31 cellular contexts compared by ENCODE assay signal in the genomic region with DNA sequence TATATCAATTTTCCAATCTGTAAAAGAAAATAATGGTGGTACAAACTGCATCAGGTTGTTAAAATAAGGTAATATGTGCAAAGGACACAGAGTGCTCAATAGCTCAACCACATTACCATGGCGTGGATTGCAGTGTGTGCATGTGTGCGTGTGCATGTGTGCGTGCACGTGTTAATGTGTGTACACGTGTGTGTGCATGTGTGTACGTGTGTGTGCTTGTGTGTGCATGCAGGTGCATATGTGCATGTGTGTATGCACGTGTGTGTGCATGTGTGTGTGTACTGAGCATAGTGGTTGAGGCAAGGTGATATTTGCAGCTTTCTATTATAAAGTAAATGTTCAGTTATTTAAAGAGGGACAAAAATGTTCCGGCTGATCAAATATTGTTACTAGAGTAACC.
"Had no signal": no experiment of that assay in that cellular context is flagged by ENCODE, and none has a peak within 500 bp of the region (broad histone marks: within the 10 kb centered on the region; RNA-seq: fewer than 3 reads in every experiment).

No MANE protein-coding gene starts in this region.

- H3K4me1 ChIP-seq: adrenal gland, body of pancreas, breast epithelium had no signal

- H3K4me3 ChIP-seq: adrenal gland, body of pancreas, breast epithelium had no signal

- DNase-seq: activated B cell treated with CpG ODN at 0.5 μM for 24 hours; activated CD4-positive, alpha-beta memory T cell treated with anti-CD3 and anti-CD28 coated beads for 36 hours; activated CD4-positive, alpha-beta T cell treated with anti-CD3 and anti-CD28 coated beads for 4 hours; activated CD4-positive, alpha-beta T cell treated with anti-CD3 and anti-CD28 coated beads, Interleukin-2, amount 10 ng/mL, durations not matched to agents 24 days and 14 days; activated CD4-positive, alpha-beta T cell treated with anti-CD3 and anti-CD28 coated beads, Interleukin-2, amount 50 U/mL, for 1 hour; activated CD4-positive, alpha-beta T cell treated with anti-CD3 and anti-CD28 coated beads, Interleukin-2, amount 50 U/mL, for 4 hours; activated CD4-positive, CD25-positive, alpha-beta regulatory T cell treated with anti-CD3 and anti-CD28 coated beads, Interleukin-2, amount 50 U/mL, for 72 hours; activated CD8-positive, alpha-beta memory T cell treated with anti-CD3 and anti-CD28 coated beads, Interleukin-2, amount 50 U/mL, for 4 hours; activated CD8-positive, alpha-beta T cell treated with anti-CD3 and anti-CD28 coated beads for 36 hours; activated effector memory CD4-positive, alpha-beta T cell treated with anti-CD3 and anti-CD28 coated beads, Interleukin-2, amount 50 U/mL, for 16 hours; activated gamma-delta T cell treated with Interleukin-2 at 50 U/mL for 16 hours; activated naive CD4-positive, alpha-beta T cell; activated naive CD4-positive, alpha-beta T cell treated with anti-CD3 and anti-CD28 coated beads for 36 hours; activated naive CD4-positive, alpha-beta T cell treated with anti-CD3 and anti-CD28 coated beads, Interleukin-2, amount 50 U/mL, for 16 hours; activated naive CD8-positive, alpha-beta T cell treated with anti-CD3 and anti-CD28 coated beads for 36 hours; activated T-cell treated with anti-CD3 and anti-CD28 coated beads for 4 hours; activated T-cell treated with anti-CD3 and anti-CD28 coated beads, Interleukin-2, amount 50 U/mL, for 1 hour; activated T-cell treated with anti-CD3 and anti-CD28 coated beads, Interleukin-2, amount 50 U/mL, for 4 hours; activated T-cell treated with anti-CD3 and anti-CD28 coated beads, Interleukin-2, amount 50 U/mL, for 72 hours; adrenal gland; amniotic stem cell; aorta; body of pancreas; brain microvascular endothelial cell; central memory CD4-positive, alpha-beta T cell; T-cell; T-helper 17 cell had no signal

- H3K27me3 ChIP-seq: adrenal gland, body of pancreas, brain microvascular endothelial cell, breast epithelium had no signal

- H3K27ac ChIP-seq: adrenal gland, body of pancreas, brain microvascular endothelial cell, breast epithelium, VCaP had no signal

- H3K9me3 ChIP-seq: adrenal gland, body of pancreas, breast epithelium had no signal

- H3K36me3 ChIP-seq: adrenal gland, brain microvascular endothelial cell, breast epithelium had no signal

- FAIRE-seq: astrocyte, TTC549 had no signal
